Comparison of ENCODE assay signal across 8 cellular contexts in the genomic region with DNA sequence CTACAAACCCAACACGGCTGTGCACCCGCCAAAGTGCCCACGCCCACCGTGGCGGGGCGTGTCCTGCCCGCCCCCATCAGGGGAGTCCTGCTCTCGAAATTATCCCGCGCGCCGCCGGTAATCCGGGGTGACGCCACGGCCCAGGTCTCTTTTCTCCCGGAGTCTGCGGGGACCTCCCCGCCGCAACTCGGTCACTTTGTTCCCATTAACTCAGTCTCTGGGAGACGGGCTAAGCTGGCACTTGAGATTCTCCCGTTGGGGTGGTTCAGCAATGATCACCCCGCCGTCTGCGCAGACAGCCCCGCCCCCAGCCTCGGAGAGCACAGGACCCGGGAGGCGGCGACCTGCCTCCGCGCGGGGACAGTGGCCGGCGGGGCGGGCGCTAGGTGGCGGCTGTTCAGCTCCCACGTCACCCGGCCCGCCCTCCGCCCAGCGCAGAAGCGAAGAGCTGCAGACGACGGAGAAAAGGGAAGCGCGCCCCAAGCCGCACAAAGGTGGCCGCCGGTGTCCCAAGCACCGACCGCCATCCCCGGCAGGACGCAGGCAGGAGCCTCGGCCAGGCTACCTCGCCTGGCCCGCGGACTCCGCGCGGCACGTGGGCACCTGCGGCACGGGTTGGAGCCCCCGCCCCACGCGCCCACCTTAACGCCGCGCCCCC. TPM values are rescaled to one million over a fixed set of nuclear protein-coding genes. Genes with fewer than 3 reads are reported as not detected.
DNase-seq lines count a peak whose midpoint lies in the region; ATAC-seq and TF ChIP-seq lines count a peak whose summit lies in the region.

No MANE protein-coding gene starts in this region.

- POLR2A ChIA-PET in activated CD4-positive, alpha-beta T cell treated with anti-CD3 and anti-CD28 coated beads for 36 hours (lab: Charles Lee): interaction anchor here (0.6 to 3.0 kb wide), 4 partner anchors 8 to 613 kb away, joined by 3 to 22 read pairs (median 7); partner anchors contain the start of genes ADAT2, LTV1, PEX3 and SF3B5

- peak overlapping the region in 1 of 2 donors; percentile 88 for H3K27ac ChIP-seq in lung (ENCODE audit: low read depth in 1 of 2, low read length in 1 of 2)

- 0 to 1% methylated on average over 59 to 72 of the region's 72 CpGs for WGBS in lung, 2 donors

- H3K4me3 Mint-ChIP-seq in activated CD4-positive, alpha-beta T cell treated with anti-CD3 and anti-CD28 coated beads for 36 hours: peak overlapping the region; percentile 81
- H3K4me3 Mint-ChIP-seq in dendritic cell treated with granulocyte-macrophage colony-stimulating factor and Interleukin-4, amounts not matched to agents 40 ng/mL and 50 ng/mL, for 4 days: peak overlapping the region; percentile 79

- H3K4me3 ChIP-seq in lung: peak overlapping the region; percentile 77

- H3K36me3 ChIP-seq in lung (ENCODE audit: control insufficient read depth in 2 of 2, insufficient read depth in 2 of 2, low read length in 2 of 2): no peaks in the 10 kb centered on the region

- peaks cover 0 to 4% of the 10 kb centered on the region in 2 donors for H3K4me1 ChIP-seq in lung (ENCODE audit: control insufficient read depth in 2 of 2, insufficient read depth in 2 of 2, low read length in 2 of 2)

- peak overlapping the region; percentile 80 for H3K27ac Mint-ChIP-seq in activated CD4-positive, alpha-beta T cell treated with anti-CD3 and anti-CD28 coated beads for 36 hours
- peak overlapping the region; percentile 84 for H3K27ac Mint-ChIP-seq in dendritic cell treated with granulocyte-macrophage colony-stimulating factor and Interleukin-4, amounts not matched to agents 40 ng/mL and 50 ng/mL, for 4 days

- peaks cover 46% of the 10 kb centered on the region for H3K4me1 Mint-ChIP-seq in activated CD4-positive, alpha-beta T cell treated with anti-CD3 and anti-CD28 coated beads for 36 hours
- H3K4me1 Mint-ChIP-seq in dendritic cell treated with granulocyte-macrophage colony-stimulating factor and Interleukin-4, amounts not matched to agents 40 ng/mL and 50 ng/mL, for 4 days (ENCODE audit: low read depth): peaks cover 64% of the 10 kb centered on the region

- H3K27me3 ChIP-seq in lung (ENCODE audit: control insufficient read depth, insufficient read depth): no peaks in the 10 kb centered on the region

- no peak for TF ChIP-seq CTCF in lung (IDR thresholded peaks at IDR 0.05; ENCODE audit: control extremely low read depth, extremely low read depth)

- DNase-seq in AG08396 (ENCODE audit: low spot score) (peak; percentile 76), NCI-H345 (lab: John Stamatoyannopoulos, UW) (peak; percentile 87), lung (ENCODE audit: low spot score) (peak; percentile 88)
- DNase-seq in activated CD4-positive, alpha-beta T cell treated with anti-CD3 and anti-CD28 coated beads for 36 hours: peak; percentile 93
- DNase-seq in stimulated activated CD4-positive, alpha-beta T cell treated with anti-CD3 and anti-CD28 coated beads, TNF-alpha, amount 100 ng/mL, for 48 hours (ENCODE audit: low read depth in 3 of 3): peak; percentile 75 to 90 (median 76)

- H3K9me3 ChIP-seq in lung (ENCODE audit: control insufficient read depth in 2 of 2, insufficient read depth in 1 of 2, low read length in 1 of 2): peaks cover 0 to 3% of the 10 kb centered on the region in 2 donors

- CTCF ChIA-PET in activated CD4-positive, alpha-beta T cell treated with anti-CD3 and anti-CD28 coated beads for 36 hours (lab: Charles Lee): interaction anchor here (0.7 to 2.4 kb wide), 5 partner anchors 9 to 474 kb away, joined by 3 to 10 read pairs (median 6); no protein-coding TSS in a partner anchor

- H3K27me3 Mint-ChIP-seq in activated CD4-positive, alpha-beta T cell treated with anti-CD3 and anti-CD28 coated beads for 36 hours: peaks cover 11% of the 10 kb centered on the region
- H3K27me3 Mint-ChIP-seq in dendritic cell treated with granulocyte-macrophage colony-stimulating factor and Interleukin-4, amounts not matched to agents 40 ng/mL and 50 ng/mL, for 4 days: peaks cover 5% of the 10 kb centered on the region

- ATAC-seq in GM18867 (IDR thresholded peaks at IDR 0.05; ENCODE audit: unreplicated experiment) (peak; percentile 87), HG03066 (IDR thresholded peaks at IDR 0.05; ENCODE audit: low read depth, unreplicated experiment) (peak; percentile 77), lung (ENCODE audit: insufficient read depth, low FRiP score) (peak; percentile 94)
- ATAC-seq in activated CD4-positive, alpha-beta T cell treated with anti-CD3 and anti-CD28 coated beads for 36 hours: peak; percentile 90

- intact Hi-C loops in activated CD4-positive, alpha-beta T cell treated with anti-CD3 and anti-CD28 coated beads for 36 hours (cut with DNase I, micrococcal nuclease): loop anchor here (1.0 to 5.0 kb wide), 7 partner anchors 9 to 278 kb away; partner anchors contain the start of genes SF3B5 (in 2 of the 2), LTV1 (in 1 of the 2) and STX11 (in 1 of the 2)
- intact Hi-C loops in dendritic cell treated with granulocyte-macrophage colony-stimulating factor and Interleukin-4, amounts not matched to agents 40 ng/mL and 50 ng/mL, for 4 days (cut with micrococcal nuclease): loop anchor here (2.0 kb wide), 1 partner anchor 31 kb away; the partner anchor contains the start of gene SF3B5

- no peaks in the 10 kb centered on the region for H3K36me3 Mint-ChIP-seq in activated CD4-positive, alpha-beta T cell treated with anti-CD3 and anti-CD28 coated beads for 36 hours (ENCODE audit: low read depth)
- no peaks in the 10 kb centered on the region for H3K36me3 Mint-ChIP-seq in dendritic cell treated with granulocyte-macrophage colony-stimulating factor and Interleukin-4, amounts not matched to agents 40 ng/mL and 50 ng/mL, for 4 days (ENCODE audit: low read depth)

- no peaks in the 10 kb centered on the region for H3K9me3 Mint-ChIP-seq in activated CD4-positive, alpha-beta T cell treated with anti-CD3 and anti-CD28 coated beads for 36 hours (ENCODE audit: low read depth)
- no peaks in the 10 kb centered on the region for H3K9me3 Mint-ChIP-seq in dendritic cell treated with granulocyte-macrophage colony-stimulating factor and Interleukin-4, amounts not matched to agents 40 ng/mL and 50 ng/mL, for 4 days

RNA-seq across cellular contexts. Expression of gene SF3B5, which starts 31.5 kb away (rescaled TPM):
- 100 to 1,000 TPM; 152 to 164 TPM for total RNA-seq in activated CD4-positive, alpha-beta T cell treated with anti-CD3 and anti-CD28 coated beads for 36 hours
- 100 to 1,000 TPM in 1 of 2 donors, 10 to 100 TPM in 1; 36.3 to 155 TPM for total RNA-seq in lung
- polyA plus RNA-seq in lung: 100 to 1,000 TPM; 170 to 251 TPM

RNA-seq across cellular contexts. Expression of gene PLAGL1, which starts 55.8 kb away (rescaled TPM):
- total RNA-seq in activated CD4-positive, alpha-beta T cell treated with anti-CD3 and anti-CD28 coated beads for 36 hours: 10 to 100 TPM; 15.9 to 16.3 TPM
- 10 to 100 TPM; 30.1 to 86.9 TPM for total RNA-seq in lung
- polyA plus RNA-seq in lung: 10 to 100 TPM; 15.5 to 29.2 TPM
